In genomic region chr15:79450648-79451047, GRCh38 we compare ENCODE assay signal across 1 cellular context.
TF ChIP-seq lines count a peak whose summit lies in the region.

No MANE protein-coding gene starts in this region.

TF ChIP-seq in IMR-90, 13 proteins besides CTCF, POLR2A, EP300 and RAD21 (continued from another document):
- TF ChIP-seq SMC3 (IDR thresholded peaks at IDR 0.05; ENCODE audit: low read depth, low read length) (no peak; the same call in 1 of the 2 replicates), BHLHE40 (IDR thresholded peaks at IDR 0.05; ENCODE audit: low read depth, low read length) (no peak), MXI1 (IDR thresholded peaks at IDR 0.05; ENCODE audit: borderline replicate concordance, low read depth, low read length) (no peak), NFE2L2 (IDR thresholded peaks at IDR 0.05; ENCODE audit: low read depth, low read length) (no peak), CEBPB (IDR thresholded peaks at IDR 0.05; ENCODE audit: low read depth, low read length) (no peak), MAZ (IDR thresholded peaks at IDR 0.05; ENCODE audit: borderline replicate concordance, low read depth, low read length) (no peak), CHD1 (IDR thresholded peaks at IDR 0.05; ENCODE audit: low read depth, low read length) (no peak), USF2 (IDR thresholded peaks at IDR 0.05; ENCODE audit: low read depth, low read length) (no peak), RFX5 (IDR thresholded peaks at IDR 0.05; ENCODE audit: low read depth, low read length) (no peak), FOS (IDR thresholded peaks at IDR 0.05; ENCODE audit: low read depth, low read length) (no peak)
